ENCODE assay signal across 13 cellular contexts in genomic region chr5:160108124-160108523, GRCh38.
"Had no signal": no experiment of that assay in that cellular context is flagged by ENCODE, and none has a peak within 500 bp of the region (broad histone marks: within the 10 kb centered on the region; RNA-seq: fewer than 3 reads in every experiment).

No MANE protein-coding gene starts in this region.

- ATAC-seq: activated CD8-positive, alpha-beta T cell treated with anti-CD3 and anti-CD28 coated beads for 36 hours; activated T-cell treated with anti-CD3 and anti-CD28 coated beads, Interleukin-2, amount 50 U/mL, for 72 hours; left lung; natural killer cell; stimulated activated memory B cell treated with anti-CD40 and anti-IgM and Interleukin-4, amounts not matched to agents 10 μg/mL and 1 μg/mL and 100 μg/mL, for 72 hours had no signal

- DNase-seq: activated B cell treated with CpG ODN at 0.5 μM for 24 hours; activated CD4-positive, alpha-beta T cell treated with anti-CD3 and anti-CD28 coated beads for 48 hours; activated CD8-positive, alpha-beta memory T cell treated with anti-CD3 and anti-CD28 coated beads, Interleukin-2, amount 50 U/mL, for 4 hours; activated CD8-positive, alpha-beta T cell treated with anti-CD3 and anti-CD28 coated beads for 36 hours; activated gamma-delta T cell treated with Interleukin-2 at 50 U/mL for 16 hours; activated naive CD8-positive, alpha-beta T cell treated with anti-CD3 and anti-CD28 coated beads for 36 hours; activated T-cell treated with anti-CD3 and anti-CD28 coated beads, Interleukin-2, amount 50 U/mL, for 72 hours; central memory CD4-positive, alpha-beta T cell; colonic mucosa; islet precursor cell; left lung; natural killer cell had no signal
